In the genomic region with DNA sequence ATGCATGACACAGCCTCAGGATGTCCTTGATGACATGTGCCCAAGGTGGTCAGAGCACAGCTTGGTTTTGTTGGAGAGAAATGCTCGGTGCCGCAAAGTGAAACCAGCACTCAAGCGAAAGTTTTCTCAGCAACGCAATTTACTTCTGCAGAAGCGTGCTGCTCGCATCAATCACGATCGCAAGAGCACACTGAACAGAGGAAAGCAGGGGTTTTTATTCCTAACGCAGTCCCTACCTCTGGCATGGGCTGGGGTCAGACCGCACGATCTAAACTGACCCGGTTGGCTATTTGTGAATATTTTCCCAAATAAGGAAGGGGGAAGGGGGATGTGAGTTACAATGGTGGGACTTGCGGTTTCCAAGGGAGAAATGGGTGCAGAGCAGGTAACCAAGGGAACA, we compare ENCODE assay signal across 1 cellular context.
TF ChIP-seq lines count a peak whose summit lies in the region.

No MANE protein-coding gene starts in this region.

TF ChIP-seq in HepG2, 621 proteins besides CTCF, POLR2A, EP300 and RAD21:
- TF ChIP-seq ZBTB38 (CRISPR knock-in tag; IDR thresholded peaks at IDR 0.05) (peak; percentile 86), PRPF4 (IDR thresholded peaks at IDR 0.05; ENCODE audit: low read depth, low read length, poor library complexity, severe bottlenecking) (no peak)
TF ChIP-seq in HepG2: peak in this region for 1.
